ENCODE assay signal across 2 cellular contexts in the genomic region with DNA sequence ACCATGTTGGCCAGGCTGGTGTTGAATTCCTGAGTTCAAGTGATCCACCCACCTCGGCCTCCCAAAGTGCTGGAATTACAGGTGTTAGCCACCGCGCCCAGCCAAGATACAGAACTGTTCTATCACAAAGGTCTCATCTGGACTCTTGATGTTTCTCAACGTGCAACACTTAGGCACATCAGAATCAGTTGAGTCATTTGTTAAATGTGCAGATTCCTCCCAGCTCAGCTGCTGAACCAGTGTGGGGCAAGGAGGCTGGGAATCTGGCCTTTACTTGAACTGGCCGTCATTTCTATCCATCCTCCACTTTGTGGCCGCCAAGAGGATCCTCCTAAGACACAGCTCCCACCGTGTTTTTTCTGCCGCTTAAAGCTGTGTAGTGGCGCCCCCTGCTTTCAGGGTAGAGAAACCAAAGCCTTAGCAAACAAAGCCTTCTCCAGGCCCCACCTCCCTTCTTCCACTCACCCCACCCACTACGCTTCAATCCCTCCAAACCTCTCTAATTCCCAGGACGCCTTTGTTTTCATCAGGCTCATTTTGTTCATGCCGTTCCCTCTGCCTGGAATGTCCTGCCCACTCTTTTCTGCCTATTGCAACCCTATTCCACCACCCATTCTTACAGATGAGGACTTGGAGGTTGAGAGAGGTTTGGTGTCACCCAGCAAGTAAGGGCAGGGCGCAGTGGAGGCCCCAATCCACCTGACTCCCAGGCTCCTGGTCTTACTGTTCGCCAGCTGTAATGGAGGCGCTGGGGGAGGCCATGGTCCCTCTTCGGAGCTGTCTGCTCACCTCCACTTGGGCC.
A peak's percentile ranks its signal among the peaks of the same experiment; 100 is the strongest.
TF ChIP-seq lines count a peak whose summit lies in the region.

No MANE protein-coding gene starts in this region.

TF ChIP-seq in K562, 482 proteins besides CTCF, POLR2A, EP300 and RAD21 (continued from another document):
- TF ChIP-seq DEAF1 (CRISPR knock-in tag; IDR thresholded peaks at IDR 0.05) (0 out of 2 replicates have a peak, but pooled peaks have one; percentile 33), KLF6 (CRISPR knock-in tag; IDR thresholded peaks at IDR 0.05; ENCODE audit: borderline replicate concordance) (no peak), HLTF (IDR thresholded peaks at IDR 0.05) (0 out of 2 replicates have a peak, but pooled peaks have one; percentile 31)

TF ChIP-seq in HepG2, 621 proteins besides CTCF, POLR2A, EP300 and RAD21 (continued from another document):
- TF ChIP-seq ZNF407 (CRISPR knock-in tag; IDR thresholded peaks at IDR 0.05; ENCODE audit: not compliant biosample characterization), result peak; percentile 51
- no peak for TF ChIP-seq AGO1 (IDR thresholded peaks at IDR 0.05; ENCODE audit: low read depth, low read length, poor library complexity, severe bottlenecking)
- TF ChIP-seq ZNF367 (CRISPR knock-in tag; IDR thresholded peaks at IDR 0.05; ENCODE audit: borderline replicate concordance), result no peak
- TF ChIP-seq STAG1 (CRISPR knock-in tag; IDR thresholded peaks at IDR 0.05), result peak; percentile 28; the same call in 1 of the 2 replicates
- TF ChIP-seq FOXA3 (CRISPR knock-in tag; IDR thresholded peaks at IDR 0.05), result no peak
- no peak for TF ChIP-seq GTF2F1 (IDR thresholded peaks at IDR 0.05; ENCODE audit: low read length)
- no peak for TF ChIP-seq HES4 (CRISPR knock-in tag; IDR thresholded peaks at IDR 0.05; ENCODE audit: borderline replicate concordance)
- TF ChIP-seq XRCC5 (optimal IDR thresholded peaks at IDR 0.05; ENCODE audit: low read length), result peak; percentile 21
- no peak for TF ChIP-seq MXI1 (IDR thresholded peaks at IDR 0.05; ENCODE audit: borderline replicate concordance, low read depth, low read length)
- TF ChIP-seq HDAC6 (IDR thresholded peaks at IDR 0.05; ENCODE audit: low read depth, low read length), result no peak
